In genomic region chr10:17617031-17617911, GRCh38 we compare ENCODE assay signal across 8 cellular contexts. TPM values are rescaled to one million over a fixed set of nuclear protein-coding genes. Genes with fewer than 3 reads are reported as not detected.
DNase-seq lines count a peak whose midpoint lies in the region; ATAC-seq, FAIRE-seq and TF ChIP-seq lines count a peak whose summit lies in the region.

HACD1 (minus strand) TSS chr10:17617374; CDS start chr10:17617339, 35 bp downstream.

- FAIRE-seq in H54 (lab: Jason Lieb, UNC) = peak; percentile 74

- TF ChIP-seq POLR2A in H54 (IDR thresholded peaks at IDR 0.05; ENCODE audit: low read depth, low read length) (peak; percentile 83), body of pancreas (IDR thresholded peaks at IDR 0.05) (peak; percentile 30 to 58 (median 52))

- intact Hi-C loops in body of pancreas (cut with DNase I) (no loop called here), sciatic nerve (cut with DNase I) (no loop called here)

- peak; percentile 46 for DNase-seq in GM12865 (ENCODE audit: low read depth)
- DNase-seq in H54 (ENCODE audit: insufficient read length, low spot score) = peak; percentile 88
- peak; percentile 85 for DNase-seq in LoVo (ENCODE audit: low spot score)
- peak; percentile 99 for DNase-seq in T1000 (lab: John Stamatoyannopoulos, UW)
- peak; percentile 47 to 78 (median 63) for DNase-seq in body of pancreas
- DNase-seq in iPS DF 6.9 (ENCODE audit: low read depth, low spot score) = peak; percentile 31
- DNase-seq in sciatic nerve (ENCODE audit: low spot score) = peak; percentile 70
- no peak for DNase-seq in NCI-H187 (lab: John Stamatoyannopoulos, UW)

- WGBS in body of pancreas, 2 donors = 0 to 2% methylated on average over 9 to 62 of the region's 92 CpGs
- WGBS in iPS DF 6.9 (ENCODE audit: insufficient coverage, insufficient read length) = no CpG with 5 or more reads among the region's 92 CpGs

- H3K4me3 ChIP-seq in GM12865 (ENCODE audit: low read depth, low read length) = peak within 1 kb of the TSS; percentile 52
- peak within 1 kb of the TSS; percentile 41 to 55 for H3K4me3 ChIP-seq in body of pancreas
- H3K4me3 ChIP-seq in iPS DF 6.9 (ENCODE audit: low read length) = peak within 1 kb of the TSS; percentile 75; the same call in 1 of the 2 replicates

- ATAC-seq in body of pancreas (peak; percentile 63), sciatic nerve (peak; percentile 74)

- H3K27ac ChIP-seq in body of pancreas (peak within 1 kb of the TSS; percentile 54 to 89 (median 78)), iPS DF 6.9 (ENCODE audit: low read length) (no peak within 1 kb of the TSS)

- H3K9me3 ChIP-seq in body of pancreas (no peaks in the 10 kb centered on the region), iPS DF 6.9 (ENCODE audit: control insufficient read depth, insufficient read depth, low read length) (no peaks in the 10 kb centered on the region)

- TF ChIP-seq CTCF in GM12865 (IDR thresholded peaks at IDR 0.05; ENCODE audit: insufficient read depth, low read depth, low read length, missing control alignments) (peak; percentile 1), body of pancreas (IDR thresholded peaks at IDR 0.05) (peak in 2 of 7 experiments; percentile 8 to 9)

- H3K36me3 ChIP-seq in body of pancreas (replicated peaks in 1 of 2; ENCODE audit: insufficient read depth in 1 of 2, low read depth in 2 of 2) = no peaks in the 10 kb centered on the region
- no peaks in the 10 kb centered on the region for H3K36me3 ChIP-seq in iPS DF 6.9 (ENCODE audit: control insufficient read depth, insufficient read depth, low read length)

- peaks cover 10% of the 10 kb centered on the region for H3K4me1 ChIP-seq in body of pancreas
- H3K4me1 ChIP-seq in iPS DF 6.9 (ENCODE audit: control insufficient read depth, insufficient read depth, low read length) = no peaks in the 10 kb centered on the region

- H3K27me3 ChIP-seq in body of pancreas = no peaks in the 10 kb centered on the region
- no peaks in the 10 kb centered on the region for H3K27me3 ChIP-seq in iPS DF 6.9 (ENCODE audit: control insufficient read depth, insufficient read depth, low read length)

RNA-seq across cellular contexts. Expression of gene HACD1, which starts in this region (rescaled TPM):
- total RNA-seq in body of pancreas (1 to 10 TPM; 1.0 to 4.9 TPM), sciatic nerve (3.0 TPM)

Comparison
In these comparisons a context has a peak if more than half of its experiments do, and no peak if none do; other contexts are left out.
1. DNase-seq: peak in GM12865 (single experiment), H54 (single experiment), LoVo (single experiment), T1000 (single experiment), body of pancreas (4 of 4), iPS DF 6.9 (single experiment) and sciatic nerve (single experiment); none in NCI-H187 (0 of 2).
2. Peak in every context shown above with its lines, with median percentiles within 50 percentile points of each other: H3K4me3 ChIP-seq.